In genomic region chr6:4644962-4645361, GRCh38 we compare ENCODE assay signal across 28 cellular contexts.
DNase-seq lines count a peak whose midpoint lies in the region; ATAC-seq and TF ChIP-seq lines count a peak whose summit lies in the region.
"Had no signal": no experiment of that assay in that cellular context is flagged by ENCODE, and none has a peak within 500 bp of the region (broad histone marks: within the 10 kb centered on the region; RNA-seq: fewer than 3 reads in every experiment).

No MANE protein-coding gene starts in this region.

- H4K8ac ChIP-seq in trophoblast cell (ENCODE audit: low read depth, low read length) = no peak overlapping the region

- H3K36me3 ChIP-seq in PC-9 (ENCODE audit: low read depth) (no peaks in the 10 kb centered on the region), esophagus (ENCODE audit: control insufficient read depth in 2 of 2, insufficient read depth in 2 of 2, low read length in 1 of 2) (no peaks in the 10 kb centered on the region), trophoblast cell (ENCODE audit: control insufficient read depth in 1 of 2, insufficient read depth in 2 of 2, low read length in 2 of 2) (no peaks in the 10 kb centered on the region), BE2C (no peaks in the 10 kb centered on the region)
- H3K36me3 ChIP-seq: HAP-1, MG63, uterus had no signal

- peaks cover 6% of the 10 kb centered on the region for H3K79me1 ChIP-seq in trophoblast cell (ENCODE audit: low read length)

- H3K9me2 ChIP-seq in PC-9 (ENCODE audit: insufficient read depth) = no peaks in the 10 kb centered on the region

- H3K4me1 ChIP-seq in PC-9 (replicated peaks; ENCODE audit: insufficient read depth) (peaks cover 19% of the 10 kb centered on the region; the same call in 1 of the 2 replicates), esophagus (ENCODE audit: control insufficient read depth in 2 of 2, insufficient read depth in 2 of 2, low read length in 1 of 2) (no peaks in the 10 kb centered on the region), trophoblast cell (ENCODE audit: control insufficient read depth in 1 of 2, insufficient read depth in 2 of 2, low read length in 2 of 2) (peaks cover 6 to 10% of the 10 kb centered on the region in 2 experiments), BE2C (no peaks in the 10 kb centered on the region)
- H3K4me1 ChIP-seq: HAP-1, uterus had no signal

- H3K4me3 Mint-ChIP-seq in activated CD8-positive, alpha-beta memory T cell treated with anti-CD3 and anti-CD28 coated beads, Interleukin-2, amount 10 ng/mL, durations not matched to agents 7 days and 5 days = no peak overlapping the region
- H3K4me3 Mint-ChIP-seq: activated CD4-positive, alpha-beta T cell treated with anti-CD3 and anti-CD28 coated beads, Interleukin-2, amount 10 ng/mL, durations not matched to agents 7 days and 5 days; activated naive CD4-positive, alpha-beta T cell treated with anti-CD3 and anti-CD28 coated beads, Interleukin-2, amount 10 ng/mL, durations not matched to agents 7 days and 5 days; activated T-helper 1 cell treated with anti-CD3 and anti-CD28 coated beads, Interleukin-12 subunit alpha, Interleukin-12 subunit beta, Interleukin-2, Interleukin-4 antibody, amounts not matched to agents 30 ng/mL and 10 ng/mL and 1 ng/mL, durations not matched to agents 14 hours and 24 hours and 36 hours; dendritic cell treated with granulocyte-macrophage colony-stimulating factor and Interleukin-4, amounts not matched to agents 40 ng/mL and 50 ng/mL, for 4 days; IgD-negative memory B cell; nephron; stimulated activated effector memory CD8-positive, alpha-beta T cell treated with anti-CD3 and anti-CD28 coated beads, Interleukin-12 subunit alpha, Interleukin-12 subunit beta, amount 100 ng/mL, for 72 hours; T-helper 2 cell treated with Interferon-gamma antibody and Interleukin-4, amounts not matched to agents 5 μg/mL and 100 μg/mL, for 36 hours had no signal

- H3K27me3 Mint-ChIP-seq in activated CD8-positive, alpha-beta memory T cell treated with anti-CD3 and anti-CD28 coated beads, Interleukin-2, amount 10 ng/mL, durations not matched to agents 7 days and 5 days = peaks cover 63% of the 10 kb centered on the region

- H3K27ac ChIP-seq in PC-9 = no peak overlapping the region
- peak overlapping the region; percentile 34 to 59 for H3K27ac ChIP-seq in esophagus (ENCODE audit: low read depth in 2 of 2, low read length in 1 of 2)
- H3K27ac ChIP-seq in trophoblast cell (ENCODE audit: low read depth, low read length) = no peak overlapping the region
- H3K27ac ChIP-seq: uterus, VCaP had no signal

- no peak overlapping the region for H3K14ac ChIP-seq in trophoblast cell (ENCODE audit: low read length)

- no TSS peak for BruUV-seq in PC-9 (replicated peaks; lab: Mats Ljungman, UMichigan)

- H2BK5ac ChIP-seq in trophoblast cell (ENCODE audit: low read depth, low read length, poor library complexity) = no peak overlapping the region

- H2AK5ac ChIP-seq in trophoblast cell (ENCODE audit: low read length) = no peak overlapping the region

- no peak overlapping the region for H3K27ac Mint-ChIP-seq in activated CD8-positive, alpha-beta memory T cell treated with anti-CD3 and anti-CD28 coated beads, Interleukin-2, amount 10 ng/mL, durations not matched to agents 7 days and 5 days
- H3K27ac Mint-ChIP-seq: activated CD4-positive, alpha-beta T cell treated with anti-CD3 and anti-CD28 coated beads, Interleukin-2, amount 10 ng/mL, durations not matched to agents 7 days and 5 days; activated naive CD4-positive, alpha-beta T cell treated with anti-CD3 and anti-CD28 coated beads, Interleukin-2, amount 10 ng/mL, durations not matched to agents 7 days and 5 days; activated T-helper 1 cell treated with anti-CD3 and anti-CD28 coated beads, Interleukin-12 subunit alpha, Interleukin-12 subunit beta, Interleukin-2, Interleukin-4 antibody, amounts not matched to agents 30 ng/mL and 10 ng/mL and 1 ng/mL, durations not matched to agents 14 hours and 24 hours and 36 hours; dendritic cell treated with granulocyte-macrophage colony-stimulating factor and Interleukin-4, amounts not matched to agents 40 ng/mL and 50 ng/mL, for 4 days; IgD-negative memory B cell; nephron; stimulated activated effector memory CD8-positive, alpha-beta T cell treated with anti-CD3 and anti-CD28 coated beads, Interleukin-12 subunit alpha, Interleukin-12 subunit beta, amount 100 ng/mL, for 72 hours; T-helper 2 cell treated with Interferon-gamma antibody and Interleukin-4, amounts not matched to agents 5 μg/mL and 100 μg/mL, for 36 hours had no signal

- no peak overlapping the region for H2BK12ac ChIP-seq in trophoblast cell (ENCODE audit: low read length)

- no peak overlapping the region for H4K12ac ChIP-seq in trophoblast cell (ENCODE audit: low read depth, low read length)

- no peak overlapping the region for H3K9ac ChIP-seq in trophoblast cell (ENCODE audit: low read length)

- H3K23ac ChIP-seq in trophoblast cell (ENCODE audit: low read length) = no peak overlapping the region

- no peak overlapping the region for H3K4me2 ChIP-seq in PC-9
- H3K4me2 ChIP-seq in trophoblast cell (ENCODE audit: low read length) = no peak overlapping the region

- CTCF ChIA-PET in PC-9 (lab: Charles Lee) = no interaction called here
- CTCF ChIA-PET in activated CD8-positive, alpha-beta memory T cell treated with anti-CD3 and anti-CD28 coated beads, Interleukin-2, amount 10 ng/mL, durations not matched to agents 7 days and 5 days (lab: Charles Lee) = no interaction called here

- no peaks in the 10 kb centered on the region for H3F3A ChIP-seq in PC-9 (ENCODE audit: insufficient read depth, low read depth)

- H3K9me3 ChIP-seq in PC-9 (ENCODE audit: insufficient read depth, low read depth) = no peaks in the 10 kb centered on the region
- H3K9me3 ChIP-seq in esophagus (ENCODE audit: control insufficient read depth in 2 of 2, insufficient read depth in 1 of 2, low read depth in 1 of 2, low read length in 1 of 2) = no peaks in the 10 kb centered on the region
- H3K9me3 ChIP-seq in trophoblast cell (ENCODE audit: insufficient read depth, low read depth, low read length) = no peaks in the 10 kb centered on the region
- H3K9me3 ChIP-seq in BE2C = no peaks in the 10 kb centered on the region
- H3K9me3 ChIP-seq: HAP-1, MG63, uterus had no signal

- peak; percentile 41 for DNase-seq in HT-29 (ENCODE audit: low spot score)
- DNase-seq in PC-9 = peak; percentile 39 to 43
- DNase-seq in trophoblast cell = peak; percentile 40 to 79
- no peak for DNase-seq in BE2C
- DNase-seq in activated CD8-positive, alpha-beta memory T cell treated with anti-CD3 and anti-CD28 coated beads, Interleukin-2, amount 10 ng/mL, durations not matched to agents 7 days and 5 days = no peak
- no peak for DNase-seq in DMS153 (lab: John Stamatoyannopoulos, UW)
- DNase-seq: activated CD4-positive, alpha-beta T cell treated with anti-CD3 and anti-CD28 coated beads, Interleukin-2, amount 10 ng/mL, durations not matched to agents 7 days and 5 days; activated naive CD4-positive, alpha-beta T cell treated with anti-CD3 and anti-CD28 coated beads, Interleukin-2, amount 10 ng/mL, durations not matched to agents 7 days and 5 days; amygdala; C1 segment of cervical spinal cord; foreskin melanocyte; hippocampal formation; MG63; NCI-H1436; NCI-H2171; NCI-H524 treated with DMSO at 0.1 percent for 48 hours; retina; stimulated activated CD4-positive, alpha-beta T cell treated with anti-CD3 and anti-CD28 coated beads, Interleukin-2, amount 100 ng/mL, for 48 hours; uterus had no signal

- ATAC-seq in activated CD8-positive, alpha-beta memory T cell treated with anti-CD3 and anti-CD28 coated beads, Interleukin-2, amount 10 ng/mL, durations not matched to agents 7 days and 5 days = no peak
- ATAC-seq: stimulated activated effector memory CD8-positive, alpha-beta T cell treated with anti-CD3 and anti-CD28 coated beads, Interleukin-12 subunit alpha, Interleukin-12 subunit beta, amount 100 ng/mL, for 72 hours had no signal

- H3K4ac ChIP-seq in trophoblast cell (ENCODE audit: low read depth, low read length) = no peak overlapping the region

- WGBS in esophagus, 2 donors = 47 to 52% methylated on average over 2 of the region's 2 CpGs
- WGBS in trophoblast cell (ENCODE audit: extremely low coverage, insufficient coverage, insufficient read length) = no CpG with 5 or more reads among the region's 2 CpGs

- no peaks in the 10 kb centered on the region for H3K36me3 Mint-ChIP-seq in activated CD8-positive, alpha-beta memory T cell treated with anti-CD3 and anti-CD28 coated beads, Interleukin-2, amount 10 ng/mL, durations not matched to agents 7 days and 5 days
- H3K36me3 Mint-ChIP-seq: activated naive CD4-positive, alpha-beta T cell treated with anti-CD3 and anti-CD28 coated beads, Interleukin-2, amount 10 ng/mL, durations not matched to agents 7 days and 5 days; IgD-negative memory B cell; stimulated activated effector memory CD8-positive, alpha-beta T cell treated with anti-CD3 and anti-CD28 coated beads, Interleukin-12 subunit alpha, Interleukin-12 subunit beta, amount 100 ng/mL, for 72 hours had no signal

- no peak overlapping the region for H2AFZ ChIP-seq in PC-9
- no peak overlapping the region for H2AFZ ChIP-seq in trophoblast cell (ENCODE audit: insufficient read depth, low read length, poor library complexity)

- H3K27me3 ChIP-seq in PC-9 (ENCODE audit: insufficient read depth, low read depth) = no peaks in the 10 kb centered on the region
- no peaks in the 10 kb centered on the region for H3K27me3 ChIP-seq in esophagus (ENCODE audit: control insufficient read depth in 1 of 2, insufficient read depth in 2 of 2, low read length in 2 of 2)
- H3K27me3 ChIP-seq in trophoblast cell (ENCODE audit: insufficient read depth, low read length) = no peaks in the 10 kb centered on the region
- peaks cover 4% of the 10 kb centered on the region for H3K27me3 ChIP-seq in BE2C
- H3K27me3 ChIP-seq: MG63, uterus had no signal

- H4K91ac ChIP-seq in trophoblast cell (ENCODE audit: low read depth, low read length) = no peak overlapping the region

- peaks cover 7% of the 10 kb centered on the region for H3K4me1 Mint-ChIP-seq in activated CD8-positive, alpha-beta memory T cell treated with anti-CD3 and anti-CD28 coated beads, Interleukin-2, amount 10 ng/mL, durations not matched to agents 7 days and 5 days

- no peaks in the 10 kb centered on the region for H4K20me1 ChIP-seq in PC-9 (ENCODE audit: insufficient read depth)

- H3K18ac ChIP-seq in trophoblast cell (ENCODE audit: low read length) = no peak overlapping the region

- H3K4me3 ChIP-seq in PC-9 = no peak overlapping the region
- no peak overlapping the region for H3K4me3 ChIP-seq in esophagus (ENCODE audit: low read depth in 1 of 2, low read length in 2 of 2)
- H3K4me3 ChIP-seq in trophoblast cell (ENCODE audit: low read depth, low read length) = no peak overlapping the region
- no peak overlapping the region for H3K4me3 ChIP-seq in BE2C (ENCODE audit: low read depth, low read length)
- H3K4me3 ChIP-seq: HAP-1, MG63, uterus had no signal

- intact Hi-C loops in PC-9 (cut with micrococcal nuclease; ENCODE audit: unreplicated experiment) = loop anchor here (5.0 to 10.0 kb wide), 3 partner anchors 43 to 258 kb away; partner anchors contain the start of gene CDYL

- POLR2A ChIA-PET in PC-9 (lab: Charles Lee; ENCODE audit: unreplicated experiment) = interaction anchor here (0.6 kb wide), 1 partner anchor 571 kb away, joined by 3 read pairs; no protein-coding TSS in a partner anchor

- H2BK120ac ChIP-seq in trophoblast cell (ENCODE audit: insufficient read depth, low read length, poor library complexity) = no peak overlapping the region

- no peaks in the 10 kb centered on the region for H3K9me3 Mint-ChIP-seq in activated CD8-positive, alpha-beta memory T cell treated with anti-CD3 and anti-CD28 coated beads, Interleukin-2, amount 10 ng/mL, durations not matched to agents 7 days and 5 days (ENCODE audit: low read depth)
- H3K9me3 Mint-ChIP-seq: activated CD4-positive, alpha-beta T cell treated with anti-CD3 and anti-CD28 coated beads, Interleukin-2, amount 10 ng/mL, durations not matched to agents 7 days and 5 days; activated naive CD4-positive, alpha-beta T cell treated with anti-CD3 and anti-CD28 coated beads, Interleukin-2, amount 10 ng/mL, durations not matched to agents 7 days and 5 days; dendritic cell treated with granulocyte-macrophage colony-stimulating factor and Interleukin-4, amounts not matched to agents 40 ng/mL and 50 ng/mL, for 4 days; IgD-negative memory B cell; stimulated activated effector memory CD8-positive, alpha-beta T cell treated with anti-CD3 and anti-CD28 coated beads, Interleukin-12 subunit alpha, Interleukin-12 subunit beta, amount 100 ng/mL, for 72 hours had no signal

- TF ChIP-seq CTCF in PC-9 (conservative IDR thresholded peaks at IDR 0.05) = no peak
- TF ChIP-seq CTCF in BE2C (IDR thresholded peaks at IDR 0.05; ENCODE audit: low read depth, low read length) = no peak

- H3K79me2 ChIP-seq in PC-9 (ENCODE audit: low read depth) = no peaks in the 10 kb centered on the region
- H3K79me2 ChIP-seq in trophoblast cell (ENCODE audit: control insufficient read depth, insufficient read depth, low read length, poor library complexity) = no peaks in the 10 kb centered on the region

Comparison
In these comparisons a context has a peak if more than half of its experiments do, and no peak if none do; other contexts are left out.
1. DNase-seq: peak in HT-29 (single experiment), PC-9 (2 of 2) and trophoblast cell (2 of 2); none in BE2C (single experiment), activated CD8-positive, alpha-beta memory T cell treated with anti-CD3 and anti-CD28 coated beads, Interleukin-2, amount 10 ng/mL, durations not matched to agents 7 days and 5 days (single experiment) and DMS153 (single experiment).
2. H3K27ac ChIP-seq: peak in esophagus (2 of 2); none in PC-9 (single experiment) and trophoblast cell (single experiment).